ENCODE assay signal across 21 cellular contexts in the genomic region with DNA sequence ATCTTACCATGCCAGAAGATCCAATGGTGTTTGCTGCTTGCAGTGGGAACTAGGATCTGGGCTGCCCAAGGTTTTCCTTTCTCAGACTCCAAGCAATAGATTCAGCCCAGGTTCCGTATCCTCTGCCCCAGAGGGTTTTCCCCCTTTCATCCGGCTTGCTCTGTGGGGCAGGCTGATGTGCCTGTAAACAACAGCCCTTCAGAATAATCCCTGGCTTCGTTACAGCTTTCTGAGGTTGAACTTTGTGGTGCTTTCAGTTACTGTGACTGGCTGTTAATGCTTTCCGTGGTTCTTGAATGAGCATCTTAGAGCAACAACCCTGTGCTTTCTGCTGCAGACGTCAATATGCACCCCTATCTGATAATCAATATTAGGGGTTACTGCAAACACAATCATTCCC.
DNase-seq lines count a peak whose midpoint lies in the region; ATAC-seq, FAIRE-seq and TF ChIP-seq lines count a peak whose summit lies in the region.
"Had no signal": no experiment of that assay in that cellular context is flagged by ENCODE, and none has a peak within 500 bp of the region (broad histone marks: within the 10 kb centered on the region; RNA-seq: fewer than 3 reads in every experiment).

No MANE protein-coding gene starts in this region.

- no peak for ATAC-seq in body of pancreas

- H3K36me3 ChIP-seq in body of pancreas (replicated peaks in 1 of 2; ENCODE audit: insufficient read depth in 1 of 2, low read depth in 2 of 2), result no peaks in the 10 kb centered on the region

- no peak for FAIRE-seq in frontal cortex (lab: Jason Lieb, UNC)
- FAIRE-seq: A204.1 had no signal

- intact Hi-C loops in head of caudate nucleus (cut with DNase I), result no loop called here
- intact Hi-C loops in body of pancreas (cut with DNase I), result no loop called here

- no peak overlapping the region for H3K4me3 Mint-ChIP-seq in activated CD4-positive, alpha-beta memory T cell treated with anti-CD3 and anti-CD28 coated beads, Interleukin-2, amount 10 ng/mL, durations not matched to agents 7 days and 5 days
- H3K4me3 Mint-ChIP-seq: IgD-negative memory B cell had no signal

- WGBS in body of pancreas, 2 donors, result 48 to 60% methylated on average over 5 of the region's 5 CpGs

- DNase-seq in Ammon's horn (ENCODE audit: low spot score) (peak; percentile 55), amniotic epithelial cell (ENCODE audit: low read depth) (peak; percentile 5), head of caudate nucleus (peak in 24 of 42 donors; percentile 7 to 58 (median 34)), pons (ENCODE audit: low spot score) (peak; percentile 79), frontal cortex (ENCODE audit: low spot score in 2 of 2) (no peak), body of pancreas (no peak), coronary artery (ENCODE audit: low spot score) (no peak)
- no peak for DNase-seq in activated CD4-positive, alpha-beta memory T cell treated with anti-CD3 and anti-CD28 coated beads, Interleukin-2, amount 10 ng/mL, durations not matched to agents 7 days and 5 days
- DNase-seq: Caco-2; HCEC 1CT; MV-4-11; NCI-H1436; NCI-H2081 treated with DMSO at 0.1 percent for 48 hours; NCI-H2227 treated with DMSO at 0.1 percent for 48 hours; NCI-H524 treated with DMSO at 0.1 percent for 48 hours; NK-92 treated with Interleukin-12 subunit alpha and Interleukin-12 subunit beta, amount 100 ng/mL, for 24 hours; OCI-M1 had no signal

- H3K4me1 ChIP-seq in body of pancreas, result peaks cover 7% of the 10 kb centered on the region
- H3K4me1 ChIP-seq: Caco-2 had no signal

- TF ChIP-seq CTCF in body of pancreas (IDR thresholded peaks at IDR 0.05) (no peak), coronary artery (IDR thresholded peaks at IDR 0.05) (no peak)

- H3K27ac Mint-ChIP-seq in activated CD4-positive, alpha-beta memory T cell treated with anti-CD3 and anti-CD28 coated beads, Interleukin-2, amount 10 ng/mL, durations not matched to agents 7 days and 5 days, result no peak overlapping the region
- H3K27ac Mint-ChIP-seq: IgD-negative memory B cell had no signal

- H3K9me3 ChIP-seq in body of pancreas, result no peaks in the 10 kb centered on the region

- no peak for TF ChIP-seq POLR2A in body of pancreas (IDR thresholded peaks at IDR 0.05)

- H3K4me1 Mint-ChIP-seq in activated CD4-positive, alpha-beta memory T cell treated with anti-CD3 and anti-CD28 coated beads, Interleukin-2, amount 10 ng/mL, durations not matched to agents 7 days and 5 days, result no peaks in the 10 kb centered on the region
- H3K4me1 Mint-ChIP-seq: IgD-negative memory B cell had no signal

- H3K4me3 ChIP-seq in body of pancreas (no peak overlapping the region), coronary artery (no peak overlapping the region)
- H3K4me3 ChIP-seq: SK-N-MC had no signal

- POLR2A ChIA-PET in activated CD4-positive, alpha-beta memory T cell treated with anti-CD3 and anti-CD28 coated beads, Interleukin-2, amount 10 ng/mL, durations not matched to agents 7 days and 5 days (lab: Charles Lee), result no interaction called here

- no peaks in the 10 kb centered on the region for H3K27me3 ChIP-seq in body of pancreas

- peaks cover 17% of the 10 kb centered on the region for H3K9me3 Mint-ChIP-seq in activated CD4-positive, alpha-beta memory T cell treated with anti-CD3 and anti-CD28 coated beads, Interleukin-2, amount 10 ng/mL, durations not matched to agents 7 days and 5 days

- CTCF ChIA-PET in activated CD4-positive, alpha-beta memory T cell treated with anti-CD3 and anti-CD28 coated beads, Interleukin-2, amount 10 ng/mL, durations not matched to agents 7 days and 5 days (lab: Charles Lee), result no interaction called here

- no peaks in the 10 kb centered on the region for H3K27me3 Mint-ChIP-seq in activated CD4-positive, alpha-beta memory T cell treated with anti-CD3 and anti-CD28 coated beads, Interleukin-2, amount 10 ng/mL, durations not matched to agents 7 days and 5 days
- H3K27me3 Mint-ChIP-seq: IgD-negative memory B cell had no signal

- no peaks in the 10 kb centered on the region for H3K36me3 Mint-ChIP-seq in activated CD4-positive, alpha-beta memory T cell treated with anti-CD3 and anti-CD28 coated beads, Interleukin-2, amount 10 ng/mL, durations not matched to agents 7 days and 5 days (ENCODE audit: low read depth)
- H3K36me3 Mint-ChIP-seq: IgD-negative memory B cell had no signal

- H3K27ac ChIP-seq in body of pancreas, result no peak overlapping the region
- H3K27ac ChIP-seq in coronary artery, result no peak overlapping the region
- H3K27ac ChIP-seq: C4-2B, SK-N-MC had no signal

Comparison
In these comparisons a context has a peak if more than half of its experiments do, and no peak if none do; other contexts are left out.
1. DNase-seq: peak in Ammon's horn (single experiment), amniotic epithelial cell (single experiment), head of caudate nucleus (24 of 42) and pons (single experiment); none in frontal cortex (0 of 2), activated CD4-positive, alpha-beta memory T cell treated with anti-CD3 and anti-CD28 coated beads, Interleukin-2, amount 10 ng/mL, durations not matched to agents 7 days and 5 days (single experiment), body of pancreas (0 of 4) and coronary artery (single experiment).